1 cellular context compared by ENCODE assay signal in genomic region chr7:77674878-77675277, GRCh38.
TF ChIP-seq lines count a peak whose summit lies in the region.

No MANE protein-coding gene starts in this region.

TF ChIP-seq in GM12878, 131 proteins besides CTCF, POLR2A, EP300 and RAD21:
- TF ChIP-seq RAD51 (IDR thresholded peaks at IDR 0.05) (no peak), MLLT1 (IDR thresholded peaks at IDR 0.05) (no peak), JUNB (IDR thresholded peaks at IDR 0.05) (peak; percentile 41; the same call in 1 of the 2 replicates), IRF4 (IDR thresholded peaks at IDR 0.05; ENCODE audit: low read depth, low read length) (no peak)
